Comparison of ENCODE assay signal across 8 cellular contexts in genomic region chr14:102063092-102063807, GRCh38. TPM values are rescaled to one million over a fixed set of nuclear protein-coding genes. Genes with fewer than 3 reads are reported as not detected.
DNase-seq lines count a peak whose midpoint lies in the region; ATAC-seq and TF ChIP-seq lines count a peak whose summit lies in the region.

No MANE protein-coding gene starts in this region.

- H2AFZ ChIP-seq in neural cell (ENCODE audit: low read depth, low read length) = no peak overlapping the region

- H3K4me1 ChIP-seq in Panc1 (ENCODE audit: control insufficient read depth, insufficient read depth, low read length) (no peaks in the 10 kb centered on the region), stomach (peaks cover 0 to 18% (median 16%) of the 10 kb centered on the region in 4 donors)

- no peak overlapping the region for H3K27ac ChIP-seq in Panc1 (ENCODE audit: low read length)
- no peak overlapping the region for H3K27ac ChIP-seq in neural cell (ENCODE audit: low read length)
- H3K27ac ChIP-seq in stomach = peak overlapping the region in 4 of 5 donors; percentile 23 to 58 (median 39)

- intact Hi-C loops in Panc1 (cut with micrococcal nuclease; ENCODE audit: unreplicated experiment) = no loop called here
- intact Hi-C loops in stomach (cut with DNase I; ENCODE audit: low total_unique reads) = no loop called here

- peak; percentile 66 for TF ChIP-seq RAD21 in neural cell (conservative IDR thresholded peaks at IDR 0.05)

- no peak for TF ChIP-seq POLR2A in stomach (IDR thresholded peaks at IDR 0.05)

- H3K36me3 ChIP-seq in Panc1 (ENCODE audit: control insufficient read depth, insufficient read depth, low read length) (no peaks in the 10 kb centered on the region), neural cell (ENCODE audit: insufficient read depth, low read length) (no peaks in the 10 kb centered on the region), stomach (no peaks in the 10 kb centered on the region)

- peak; percentile 73 for DNase-seq in GM10266 (ENCODE audit: extremely low spot score)
- peak; percentile 69 for DNase-seq in HuH-7.5 (ENCODE audit: low spot score)
- peak; percentile 53 for DNase-seq in Panc1 (ENCODE audit: low read depth, low spot score)
- peak; percentile 66 to 67 for DNase-seq in activated T-cell treated with anti-CD3 and anti-CD28 coated beads, Interleukin-2, amount 50 U/mL, for 72 hours
- DNase-seq in fibroblast of mammary gland (ENCODE audit: low read depth) = peak; percentile 91
- DNase-seq in stomach = peak; percentile 90

- H3F3A ChIP-seq in neural cell (ENCODE audit: insufficient read depth, low read length, poor library complexity, severe bottlenecking) = no peaks in the 10 kb centered on the region

- no peaks in the 10 kb centered on the region for H3K9me2 ChIP-seq in neural cell (ENCODE audit: insufficient read depth, low read length)

- CTCF ChIA-PET in Panc1 (lab: Charles Lee) = interaction anchor here (0.6 to 1.7 kb wide), 6 partner anchors 18 to 268 kb away, joined by 4 to 15 read pairs (median 4); no protein-coding TSS in a partner anchor

- TF ChIP-seq EP300 in neural cell (conservative IDR thresholded peaks at IDR 0.05; ENCODE audit: poor library complexity, severe bottlenecking) (no peak), stomach (IDR thresholded peaks at IDR 0.05) (no peak)

- POLR2A ChIA-PET in Panc1 (lab: Charles Lee) = interaction anchor here (0.6 kb wide), 2 partner anchors 28 to 241 kb away, joined by 8 to 10 read pairs; no protein-coding TSS in a partner anchor

- no peaks in the 10 kb centered on the region for H3K9me3 Mint-ChIP-seq in activated T-cell treated with anti-CD3 and anti-CD28 coated beads, Interleukin-2, amount 50 U/mL, for 72 hours

- in situ Hi-C loops in Panc1 (cut with HindIII; ENCODE audit: low pct_unique_long_range_greater_than_20kb, low sequenced_read_pairs) = no loop called here

- H3K27me3 Mint-ChIP-seq in activated T-cell treated with anti-CD3 and anti-CD28 coated beads, Interleukin-2, amount 50 U/mL, for 72 hours (ENCODE audit: low read depth) = no peaks in the 10 kb centered on the region

- no peak overlapping the region for H3K4me3 Mint-ChIP-seq in activated T-cell treated with anti-CD3 and anti-CD28 coated beads, Interleukin-2, amount 50 U/mL, for 72 hours

- TF ChIP-seq CTCF in GM10266 (IDR thresholded peaks at IDR 0.05; ENCODE audit: control insufficient read depth, insufficient read depth, low read depth, missing control alignments) (peak; percentile 30), Panc1 (IDR thresholded peaks at IDR 0.05) (no peak), fibroblast of mammary gland (conservative IDR thresholded peaks at IDR 0.05; ENCODE audit: control insufficient read depth, insufficient read depth, low read depth, low read length) (peak; percentile 57), neural cell (IDR thresholded peaks at IDR 0.05; ENCODE audit: poor library complexity, severe bottlenecking) (peak; percentile 57), stomach (IDR thresholded peaks at IDR 0.05) (peak in 5 of 7 experiments; percentile 31 to 46 (median 35))

- no peak overlapping the region for H3K27ac Mint-ChIP-seq in activated T-cell treated with anti-CD3 and anti-CD28 coated beads, Interleukin-2, amount 50 U/mL, for 72 hours

- H3K4me2 ChIP-seq in neural cell (ENCODE audit: low read length) = no peak overlapping the region

- H3K9me3 ChIP-seq in Panc1 (ENCODE audit: control insufficient read depth, insufficient read depth, low read depth, low read length) (no peaks in the 10 kb centered on the region), neural cell (ENCODE audit: low read length) (no peaks in the 10 kb centered on the region), stomach (no peaks in the 10 kb centered on the region)

- no peaks in the 10 kb centered on the region for H3K79me2 ChIP-seq in neural cell (replicated peaks; ENCODE audit: insufficient read depth, low read length)

- no peaks in the 10 kb centered on the region for H3K27me3 ChIP-seq in Panc1 (ENCODE audit: control insufficient read depth, insufficient read depth, low read length)
- no peaks in the 10 kb centered on the region for H3K27me3 ChIP-seq in neural cell (ENCODE audit: insufficient read depth, low read depth, low read length)
- no peaks in the 10 kb centered on the region for H3K27me3 ChIP-seq in stomach

- peaks cover 7% of the 10 kb centered on the region for H3K4me1 Mint-ChIP-seq in activated T-cell treated with anti-CD3 and anti-CD28 coated beads, Interleukin-2, amount 50 U/mL, for 72 hours (ENCODE audit: low read depth)

- H3K36me3 Mint-ChIP-seq in activated T-cell treated with anti-CD3 and anti-CD28 coated beads, Interleukin-2, amount 50 U/mL, for 72 hours (ENCODE audit: insufficient read depth in 2 of 2) = no peaks in the 10 kb centered on the region

- no peaks in the 10 kb centered on the region for H4K20me1 ChIP-seq in neural cell (ENCODE audit: insufficient read depth)

- H3K9ac ChIP-seq in neural cell (ENCODE audit: low read length) = no peak overlapping the region

- BruUV-seq in Panc1 (replicated peaks; lab: Mats Ljungman, UMichigan) = no TSS peak

- no peak overlapping the region for H3K4me3 ChIP-seq in Panc1 (ENCODE audit: low read depth in 2 of 2, low read length in 2 of 2)
- H3K4me3 ChIP-seq in fibroblast of mammary gland (ENCODE audit: control insufficient read depth, low read depth, low read length) = no peak overlapping the region
- H3K4me3 ChIP-seq in neural cell (ENCODE audit: low read length) = no peak overlapping the region
- peak overlapping the region in 1 of 4 donors; percentile 26 for H3K4me3 ChIP-seq in stomach

- ATAC-seq in Panc1 = peak; percentile 95
- ATAC-seq in activated T-cell treated with anti-CD3 and anti-CD28 coated beads, Interleukin-2, amount 50 U/mL, for 72 hours (replicated peaks in 1 of 2) = peak; percentile 88
- ATAC-seq in GM19328 (IDR thresholded peaks at IDR 0.05; ENCODE audit: unreplicated experiment) = no peak

- WGBS in stomach, 5 donors = 9 to 14% (median 13%) methylated on average over 26 of the region's 26 CpGs

TF ChIP-seq in neural cell, 6 proteins besides CTCF, POLR2A, EP300 and RAD21:
- TF ChIP-seq, protein P1, sequence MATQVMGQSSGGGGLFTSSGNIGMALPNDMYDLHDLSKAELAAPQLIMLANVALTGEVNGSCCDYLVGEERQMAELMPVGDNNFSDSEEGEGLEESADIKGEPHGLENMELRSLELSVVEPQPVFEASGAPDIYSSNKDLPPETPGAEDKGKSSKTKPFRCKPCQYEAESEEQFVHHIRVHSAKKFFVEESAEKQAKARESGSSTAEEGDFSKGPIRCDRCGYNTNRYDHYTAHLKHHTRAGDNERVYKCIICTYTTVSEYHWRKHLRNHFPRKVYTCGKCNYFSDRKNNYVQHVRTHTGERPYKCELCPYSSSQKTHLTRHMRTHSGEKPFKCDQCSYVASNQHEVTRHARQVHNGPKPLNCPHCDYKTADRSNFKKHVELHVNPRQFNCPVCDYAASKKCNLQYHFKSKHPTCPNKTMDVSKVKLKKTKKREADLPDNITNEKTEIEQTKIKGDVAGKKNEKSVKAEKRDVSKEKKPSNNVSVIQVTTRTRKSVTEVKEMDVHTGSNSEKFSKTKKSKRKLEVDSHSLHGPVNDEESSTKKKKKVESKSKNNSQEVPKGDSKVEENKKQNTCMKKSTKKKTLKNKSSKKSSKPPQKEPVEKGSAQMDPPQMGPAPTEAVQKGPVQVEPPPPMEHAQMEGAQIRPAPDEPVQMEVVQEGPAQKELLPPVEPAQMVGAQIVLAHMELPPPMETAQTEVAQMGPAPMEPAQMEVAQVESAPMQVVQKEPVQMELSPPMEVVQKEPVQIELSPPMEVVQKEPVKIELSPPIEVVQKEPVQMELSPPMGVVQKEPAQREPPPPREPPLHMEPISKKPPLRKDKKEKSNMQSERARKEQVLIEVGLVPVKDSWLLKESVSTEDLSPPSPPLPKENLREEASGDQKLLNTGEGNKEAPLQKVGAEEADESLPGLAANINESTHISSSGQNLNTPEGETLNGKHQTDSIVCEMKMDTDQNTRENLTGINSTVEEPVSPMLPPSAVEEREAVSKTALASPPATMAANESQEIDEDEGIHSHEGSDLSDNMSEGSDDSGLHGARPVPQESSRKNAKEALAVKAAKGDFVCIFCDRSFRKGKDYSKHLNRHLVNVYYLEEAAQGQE (IDR thresholded peaks at IDR 0.05; ENCODE audit: borderline replicate concordance) = no peak
- TF ChIP-seq SMC3 (conservative IDR thresholded peaks at IDR 0.05; ENCODE audit: poor library complexity) = peak; percentile 79

RNA-seq across cellular contexts. Expression of gene HSP90AA1, which starts 23.6 kb away (rescaled TPM):
- total RNA-seq in Panc1 (2021; ENCODE audit: unreplicated experiment) (383 TPM), stomach (100 to 1,000 TPM; 103 to 250 (median 213) TPM)
- polyA plus RNA-seq in Panc1 (2012; ENCODE audit: insufficient read length) = 314 TPM
- 100 to 1,000 TPM; 353 to 377 TPM for total RNA-seq in activated T-cell treated with anti-CD3 and anti-CD28 coated beads, Interleukin-2, amount 50 U/mL, for 72 hours
- polyA plus RNA-seq in neural cell (206 and 232 TPM in 2 replicates), stomach (100 to 1,000 TPM; 167 to 279 (median 236) TPM)
- polyA minus RNA-seq in neural cell = 396 and 605 TPM in 2 replicates

Comparison
In these comparisons a context has a peak if more than half of its experiments do, and no peak if none do; other contexts are left out.
1. H3K27ac ChIP-seq: peak in stomach (4 of 5); none in Panc1 (single experiment) and neural cell (single experiment).
2. Peak in every context shown above with its lines, with median percentiles within 50 percentile points of each other: DNase-seq.